15 cellular contexts compared by ENCODE assay signal in genomic region chr2:70676301-70677035, GRCh38.
DNase-seq lines count a peak whose midpoint lies in the region; ATAC-seq and TF ChIP-seq lines count a peak whose summit lies in the region.
"Had no signal": no experiment of that assay in that cellular context is flagged by ENCODE, and none has a peak within 500 bp of the region (broad histone marks: within the 10 kb centered on the region; RNA-seq: fewer than 3 reads in every experiment).

No MANE protein-coding gene starts in this region.

- H3K36me3 Mint-ChIP-seq in brain, result peaks cover 63% of the 10 kb centered on the region

- H3K27ac Mint-ChIP-seq in stimulated activated naive CD8-positive, alpha-beta T cell treated with anti-CD3 and anti-CD28 coated beads, Interleukin-15, amount 100 ng/mL, for 72 hours, result peak overlapping the region; percentile 43 to 67
- peak overlapping the region in 3 of 5 experiments; percentile 28 to 39 (median 32) for H3K27ac Mint-ChIP-seq in brain
- H3K27ac Mint-ChIP-seq: B cell; CD8-positive, alpha-beta T cell; HFFc6 had no signal

- no peaks in the 10 kb centered on the region for H3K9me3 Mint-ChIP-seq in stimulated activated naive CD8-positive, alpha-beta T cell treated with anti-CD3 and anti-CD28 coated beads, Interleukin-15, amount 100 ng/mL, for 72 hours
- no peaks in the 10 kb centered on the region for H3K9me3 Mint-ChIP-seq in brain
- H3K9me3 Mint-ChIP-seq: CD8-positive, alpha-beta T cell; HFFc6 had no signal

- TF ChIP-seq CTCF in brain (conservative IDR thresholded peaks at IDR 0.05) (no peak), BE2C (IDR thresholded peaks at IDR 0.05; ENCODE audit: low read depth, low read length) (no peak)

- intact Hi-C loops in posterior vena cava (cut with DNase I), result no loop called here

- no peak for DNase-seq in stimulated activated naive CD8-positive, alpha-beta T cell treated with anti-CD3 and anti-CD28 coated beads, Interleukin-15, amount 100 ng/mL, for 72 hours
- no peak for DNase-seq in stimulated activated naive CD8-positive, alpha-beta T cell treated with anti-CD3 and anti-CD28 coated beads, Interleukin-15, Interleukin-2, amounts not matched to agents 100 U/mL and 50 U/mL, for 24 hours
- peak; percentile 71 for DNase-seq in posterior vena cava (ENCODE audit: low spot score)
- no peak for DNase-seq in MV-4-11 (lab: John Stamatoyannopoulos, UW)
- DNase-seq in BE2C, result no peak
- DNase-seq in D341Med (ENCODE audit: low spot score), result no peak
- DNase-seq: CD8-positive, alpha-beta T cell; COR-L47; DND-41; GDM1; GOT3; HFFc6 had no signal

- no peak overlapping the region for H3K4me3 ChIP-seq in BE2C (ENCODE audit: low read depth, low read length)
- H3K4me3 ChIP-seq: HAP-1 had no signal

- no peaks in the 10 kb centered on the region for H3K27me3 ChIP-seq in BE2C

- no peaks in the 10 kb centered on the region for H3K27me3 Mint-ChIP-seq in stimulated activated naive CD8-positive, alpha-beta T cell treated with anti-CD3 and anti-CD28 coated beads, Interleukin-15, amount 100 ng/mL, for 72 hours
- no peaks in the 10 kb centered on the region for H3K27me3 Mint-ChIP-seq in brain
- H3K27me3 Mint-ChIP-seq: B cell had no signal

- H3K36me3 ChIP-seq in BE2C, result no peaks in the 10 kb centered on the region

- no peaks in the 10 kb centered on the region for H3K9me3 ChIP-seq in BE2C
- H3K9me3 ChIP-seq: HAP-1 had no signal

- no peak for ATAC-seq in stimulated activated naive CD8-positive, alpha-beta T cell treated with anti-CD3 and anti-CD28 coated beads, Interleukin-15, amount 100 ng/mL, for 72 hours
- ATAC-seq in stimulated activated naive CD8-positive, alpha-beta T cell treated with anti-CD3 and anti-CD28 coated beads, Interleukin-15, Interleukin-2, amounts not matched to agents 100 U/mL and 50 U/mL, for 24 hours, result no peak
- ATAC-seq: CD8-positive, alpha-beta T cell had no signal

- no peaks in the 10 kb centered on the region for H3K4me1 ChIP-seq in BE2C
- H3K4me1 ChIP-seq: HAP-1 had no signal

- no peaks in the 10 kb centered on the region for H3K4me1 Mint-ChIP-seq in stimulated activated naive CD8-positive, alpha-beta T cell treated with anti-CD3 and anti-CD28 coated beads, Interleukin-15, amount 100 ng/mL, for 72 hours
- H3K4me1 Mint-ChIP-seq in brain, result no peaks in the 10 kb centered on the region
- H3K4me1 Mint-ChIP-seq: B cell had no signal

- H3K4me3 Mint-ChIP-seq in stimulated activated naive CD8-positive, alpha-beta T cell treated with anti-CD3 and anti-CD28 coated beads, Interleukin-15, amount 100 ng/mL, for 72 hours, result no peak overlapping the region
- H3K4me3 Mint-ChIP-seq in brain, result no peak overlapping the region
- H3K4me3 Mint-ChIP-seq: B cell; CD8-positive, alpha-beta T cell; HFFc6 had no signal
